ENCODE assay signal across 2 cellular contexts in genomic region chrX:27889878-27890277, GRCh38.
TF ChIP-seq lines count a peak whose summit lies in the region.

No MANE protein-coding gene starts in this region.

TF ChIP-seq in A549, 52 proteins besides CTCF, POLR2A, EP300 and RAD21 (continued from another document):
- TF ChIP-seq ELK1 (IDR thresholded peaks at IDR 0.05; ENCODE audit: low read depth, low read length), result no peak
- TF ChIP-seq TFCP2L1 (CRISPR knock-in tag; IDR thresholded peaks at IDR 0.05), result no peak
- TF ChIP-seq HDAC2 (IDR thresholded peaks at IDR 0.05), result no peak

TF ChIP-seq in SK-N-SH treated with all-trans-retinoic acid at 6 μM for 48 hours, 23 proteins besides CTCF, POLR2A, EP300 and RAD21 (continued from another document):
- TF ChIP-seq, protein P1, sequence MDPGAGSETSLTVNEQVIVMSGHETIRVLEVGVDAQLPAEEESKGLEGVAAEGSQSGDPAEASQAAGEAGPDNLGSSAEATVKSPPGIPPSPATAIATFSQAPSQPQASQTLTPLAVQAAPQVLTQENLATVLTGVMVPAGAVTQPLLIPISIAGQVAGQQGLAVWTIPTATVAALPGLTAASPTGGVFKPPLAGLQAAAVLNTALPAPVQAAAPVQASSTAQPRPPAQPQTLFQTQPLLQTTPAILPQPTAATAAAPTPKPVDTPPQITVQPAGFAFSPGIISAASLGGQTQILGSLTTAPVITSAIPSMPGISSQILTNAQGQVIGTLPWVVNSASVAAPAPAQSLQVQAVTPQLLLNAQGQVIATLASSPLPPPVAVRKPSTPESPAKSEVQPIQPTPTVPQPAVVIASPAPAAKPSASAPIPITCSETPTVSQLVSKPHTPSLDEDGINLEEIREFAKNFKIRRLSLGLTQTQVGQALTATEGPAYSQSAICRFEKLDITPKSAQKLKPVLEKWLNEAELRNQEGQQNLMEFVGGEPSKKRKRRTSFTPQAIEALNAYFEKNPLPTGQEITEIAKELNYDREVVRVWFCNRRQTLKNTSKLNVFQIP (CRISPR knock-in tag; IDR thresholded peaks at IDR 0.05; ENCODE audit: borderline replicate concordance, low read depth), result no peak
- TF ChIP-seq ZNF8 (CRISPR knock-in tag; IDR thresholded peaks at IDR 0.05) (no peak), ZNF565 (CRISPR knock-in tag; conservative IDR thresholded peaks at IDR 0.05; ENCODE audit: low read depth) (no peak)
